20 cellular contexts compared by ENCODE assay signal in the genomic region with DNA sequence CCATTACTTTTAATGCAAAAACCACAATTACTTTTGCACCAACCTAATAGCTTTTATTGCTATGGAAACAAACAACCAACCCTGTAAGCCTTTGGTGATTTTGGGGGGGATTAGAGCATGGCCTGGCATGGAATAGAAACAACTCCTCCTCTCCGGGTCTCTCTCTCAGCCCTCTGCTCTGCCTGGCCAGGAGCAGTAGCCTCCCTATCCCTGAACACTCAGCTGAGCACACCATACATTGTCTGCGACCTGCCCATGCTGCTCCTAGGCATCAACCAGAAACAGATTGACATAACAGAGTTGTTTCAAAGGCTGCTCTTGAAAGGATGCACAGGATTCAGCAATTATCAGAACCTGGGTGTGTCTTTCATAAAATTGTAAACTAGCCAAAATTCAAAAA.
DNase-seq lines count a peak whose midpoint lies in the region; ATAC-seq, FAIRE-seq and TF ChIP-seq lines count a peak whose summit lies in the region.
"Had no signal": no experiment of that assay in that cellular context is flagged by ENCODE, and none has a peak within 500 bp of the region (broad histone marks: within the 10 kb centered on the region; RNA-seq: fewer than 3 reads in every experiment).

No MANE protein-coding gene starts in this region.

- TF ChIP-seq CTCF in D721Med (IDR thresholded peaks at IDR 0.05; ENCODE audit: insufficient read depth, missing control alignments) (no peak), VCaP (conservative IDR thresholded peaks at IDR 0.05) (no peak)

- peak overlapping the region; percentile 81 for H3K27ac ChIP-seq in VCaP
- H3K27ac ChIP-seq: BLaER1, GM23248, HL-60 had no signal

- ATAC-seq in GM19328 (IDR thresholded peaks at IDR 0.05; ENCODE audit: unreplicated experiment) = no peak

- DNase-seq in NCI-H82 (lab: John Stamatoyannopoulos, UW) = peak; percentile 15
- DNase-seq in NCI-H82 treated with DMSO at 0.1 percent for 48 hours (lab: John Stamatoyannopoulos, UW; ENCODE audit: unreplicated experiment) = no peak
- no peak for DNase-seq in D721Med (ENCODE audit: insufficient read length, low spot score)
- no peak for DNase-seq in cerebellar cortex (ENCODE audit: low spot score)
- DNase-seq in NCI-H2227 (lab: John Stamatoyannopoulos, UW; ENCODE audit: unreplicated experiment) = no peak
- DNase-seq: 8988T; CD8-positive, alpha-beta memory T cell; COR-L47; HCEC 1CT; KBM-7 had no signal

- FAIRE-seq in D721Med (lab: Jason Lieb, UNC) = peak; percentile 25
- FAIRE-seq: G401.6, GM12891, GM19239, H54, HTR-8/SVneo had no signal
